In the genomic region with DNA sequence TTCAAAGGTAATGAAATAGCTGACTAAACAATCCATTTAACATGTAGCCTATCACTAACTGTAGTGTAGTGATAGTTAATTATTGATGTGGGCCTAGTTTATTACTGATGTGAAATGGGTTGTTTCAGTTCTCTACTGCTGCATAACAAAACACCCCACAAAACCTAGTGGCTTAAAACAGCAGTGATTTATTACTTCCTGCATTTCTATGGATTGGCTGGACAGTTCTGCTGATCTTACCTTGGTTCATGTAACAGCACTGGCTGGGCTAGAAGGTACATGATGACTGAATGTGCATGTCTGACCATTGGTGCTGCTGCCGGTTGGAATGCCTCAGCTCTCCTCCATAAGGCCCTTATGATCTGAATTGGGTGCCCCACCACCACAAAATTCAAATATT, we compare ENCODE assay signal across 20 cellular contexts.
"Had no signal": no experiment of that assay in that cellular context is flagged by ENCODE, and none has a peak within 500 bp of the region (broad histone marks: within the 10 kb centered on the region; RNA-seq: fewer than 3 reads in every experiment).

No MANE protein-coding gene starts in this region.

- H3K4me1 ChIP-seq: psoas muscle, upper lobe of right lung had no signal

- H3K27ac ChIP-seq: body of pancreas, left lung, neutrophil, pancreas, psoas muscle, right atrium auricular region, upper lobe of right lung, VCaP had no signal

- ATAC-seq: activated CD4-positive, CD25-positive, alpha-beta regulatory T cell treated with anti-CD3 and anti-CD28 coated beads, Interleukin-2, amount 50 U/mL, for 24 hours; activated naive CD8-positive, alpha-beta T cell treated with anti-CD3 and anti-CD28 coated beads, Interleukin-2, amount 50 U/mL, for 24 hours; body of pancreas; left lung; naive thymus-derived CD4-positive, alpha-beta T cell; pancreas; psoas muscle; stimulated activated naive CD8-positive, alpha-beta T cell treated with anti-CD3 and anti-CD28 coated beads, Interleukin-15, Interleukin-2, amounts not matched to agents 100 U/mL and 50 U/mL, for 24 hours; upper lobe of right lung had no signal

- H3K27me3 Mint-ChIP-seq: activated naive CD8-positive, alpha-beta T cell treated with anti-CD3 and anti-CD28 coated beads, Interleukin-2, amount 50 U/mL, for 24 hours had no signal

- H3K36me3 ChIP-seq: left lung, neutrophil, pancreas, right atrium auricular region, upper lobe of right lung had no signal

- H3K9me3 Mint-ChIP-seq: activated CD4-positive, alpha-beta memory T cell treated with anti-CD3 and anti-CD28 coated beads, Interleukin-2, amount 10 ng/mL, durations not matched to agents 7 days and 5 days; activated CD4-positive, alpha-beta T cell treated with anti-CD3 and anti-CD28 coated beads, Interleukin-2, amount 10 ng/mL, durations not matched to agents 24 days and 14 days; activated naive CD8-positive, alpha-beta T cell treated with anti-CD3 and anti-CD28 coated beads, Interleukin-2, amount 50 U/mL, for 24 hours; naive thymus-derived CD4-positive, alpha-beta T cell had no signal

- DNase-seq: activated CD4-positive, alpha-beta memory T cell treated with anti-CD3 and anti-CD28 coated beads, Interleukin-2, amount 10 ng/mL, durations not matched to agents 7 days and 5 days; activated CD4-positive, alpha-beta T cell treated with anti-CD3 and anti-CD28 coated beads, Interleukin-2, amount 10 ng/mL, durations not matched to agents 24 days and 14 days; activated effector memory CD4-positive, alpha-beta T cell treated with anti-CD3 and anti-CD28 coated beads, Interleukin-2, amount 50 U/mL, for 16 hours; activated naive CD4-positive, alpha-beta T cell treated with anti-CD3 and anti-CD28 coated beads, Interleukin-2, amount 50 U/mL, for 16 hours; activated naive CD8-positive, alpha-beta T cell treated with anti-CD3 and anti-CD28 coated beads, Interleukin-2, amount 50 U/mL, for 24 hours; activated T-cell treated with anti-CD3 and anti-CD28 coated beads for 4 hours; anterior cingulate cortex; body of pancreas; left lung; naive thymus-derived CD4-positive, alpha-beta T cell; pancreas; psoas muscle; stimulated activated CD4-positive, alpha-beta T cell treated with anti-CD3 and anti-CD28 coated beads, Interleukin-12 subunit alpha, Interleukin-12 subunit beta, amount 100 ng/mL, for 4 hours; stimulated activated CD4-positive, alpha-beta T cell treated with anti-CD3 and anti-CD28 coated beads, Interleukin-4, amount 100 ng/mL, for 4 hours; stimulated activated naive CD8-positive, alpha-beta T cell treated with anti-CD3 and anti-CD28 coated beads, Interleukin-15, Interleukin-2, amounts not matched to agents 100 U/mL and 50 U/mL, for 24 hours; upper lobe of right lung had no signal

- H3K27ac Mint-ChIP-seq: activated CD4-positive, alpha-beta memory T cell treated with anti-CD3 and anti-CD28 coated beads, Interleukin-2, amount 10 ng/mL, durations not matched to agents 7 days and 5 days; activated CD4-positive, alpha-beta T cell treated with anti-CD3 and anti-CD28 coated beads, Interleukin-2, amount 10 ng/mL, durations not matched to agents 24 days and 14 days; activated naive CD8-positive, alpha-beta T cell treated with anti-CD3 and anti-CD28 coated beads, Interleukin-2, amount 50 U/mL, for 24 hours had no signal

- H3K9me3 ChIP-seq: body of pancreas, left lung, neutrophil, pancreas, psoas muscle, right atrium auricular region, upper lobe of right lung had no signal

- H3K4me3 ChIP-seq: body of pancreas, left lung, pancreas, psoas muscle, right atrium auricular region, upper lobe of right lung had no signal

- H3K4me3 Mint-ChIP-seq: activated CD4-positive, alpha-beta memory T cell treated with anti-CD3 and anti-CD28 coated beads, Interleukin-2, amount 10 ng/mL, durations not matched to agents 7 days and 5 days; activated CD4-positive, alpha-beta T cell treated with anti-CD3 and anti-CD28 coated beads, Interleukin-2, amount 10 ng/mL, durations not matched to agents 24 days and 14 days; activated naive CD8-positive, alpha-beta T cell treated with anti-CD3 and anti-CD28 coated beads, Interleukin-2, amount 50 U/mL, for 24 hours; naive thymus-derived CD4-positive, alpha-beta T cell had no signal

- FAIRE-seq: pancreas had no signal

- H3K36me3 Mint-ChIP-seq: naive thymus-derived CD4-positive, alpha-beta T cell had no signal

- H3K27me3 ChIP-seq: body of pancreas, left lung, pancreas, right atrium auricular region, upper lobe of right lung had no signal
